Comparison of ENCODE assay signal across 21 cellular contexts in the genomic region with DNA sequence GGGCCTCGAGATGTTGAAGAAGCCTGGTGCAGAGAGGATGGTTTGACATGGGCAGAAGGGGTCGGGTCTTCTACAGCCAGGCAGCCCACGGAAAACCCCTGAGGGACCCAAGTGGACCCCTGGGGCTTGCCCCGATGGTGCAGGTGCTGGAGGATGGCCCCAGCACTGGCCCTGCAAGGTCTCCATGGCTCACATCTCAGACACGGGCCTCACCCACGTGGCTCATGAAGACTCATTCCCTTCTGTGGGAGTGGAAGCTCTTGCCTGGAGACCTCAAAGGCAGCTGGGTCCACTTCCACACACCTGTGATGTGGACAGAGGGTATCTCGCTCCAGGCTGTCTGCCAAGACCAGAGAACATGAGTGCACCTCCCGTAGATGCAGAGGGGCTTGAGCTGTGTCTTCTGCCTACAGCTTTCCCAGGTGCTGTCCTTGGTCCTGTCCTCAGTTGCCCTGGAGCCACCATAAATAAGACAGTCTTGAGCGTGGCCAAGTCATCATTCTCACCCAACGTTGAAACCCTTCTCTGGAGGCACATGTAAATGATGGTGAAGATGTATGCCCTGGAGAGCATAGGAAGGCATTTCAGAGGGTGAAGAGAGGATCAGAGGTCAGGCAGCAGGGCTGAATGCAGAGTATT.
"Had no signal": no experiment of that assay in that cellular context is flagged by ENCODE, and none has a peak within 500 bp of the region (broad histone marks: within the 10 kb centered on the region; RNA-seq: fewer than 3 reads in every experiment).

No MANE protein-coding gene starts in this region.

- H3K27me3 ChIP-seq: adrenal gland, dorsolateral prefrontal cortex, hepatocyte had no signal

- FAIRE-seq: small intestine had no signal

- H3K79me2 ChIP-seq: hepatocyte, parathyroid adenoma had no signal

- H3K4me1 ChIP-seq: adrenal gland, left lung, parathyroid adenoma, suprapubic skin had no signal

- H3K4me3 Mint-ChIP-seq: activated B cell treated with CpG ODN at 0.5 μM for 24 hours; activated CD8-positive, alpha-beta T cell treated with anti-CD3 and anti-CD28 coated beads for 36 hours; activated naive CD4-positive, alpha-beta T cell treated with anti-CD3 and anti-CD28 coated beads, Interleukin-2, amount 50 U/mL, for 24 hours; naive thymus-derived CD4-positive, alpha-beta T cell; stimulated activated naive CD8-positive, alpha-beta T cell treated with anti-CD3 and anti-CD28 coated beads, Interleukin-15, Interleukin-2, amounts not matched to agents 100 ng/mL and 50 ng/mL, for 24 hours had no signal

- DNase-seq: activated B cell treated with CpG ODN at 0.5 μM for 24 hours; activated CD4-positive, alpha-beta T cell treated with anti-CD3 and anti-CD28 coated beads for 48 hours; activated CD8-positive, alpha-beta T cell treated with anti-CD3 and anti-CD28 coated beads for 36 hours; activated effector memory CD4-positive, alpha-beta T cell treated with anti-CD3 and anti-CD28 coated beads, Interleukin-2, amount 50 U/mL, for 16 hours; activated T-cell treated with anti-CD3 and anti-CD28 coated beads, Interleukin-2, amount 50 U/mL, for 48 hours; adrenal gland; dorsolateral prefrontal cortex; erythroblast; islet precursor cell; left lung; mammary epithelial cell; naive thymus-derived CD4-positive, alpha-beta T cell; small intestine; stimulated activated CD4-positive, alpha-beta T cell treated with anti-CD3 and anti-CD28 coated beads, Interleukin-4, amount 100 ng/mL, for 4 hours; stimulated activated CD8-positive, alpha-beta memory T cell treated with anti-CD3 and anti-CD28 coated beads, Interleukin-4, amount 100 ng/mL, for 48 hours; trophoblast cell had no signal

- H2AFZ ChIP-seq: hepatocyte, parathyroid adenoma had no signal

- H3K4me2 ChIP-seq: hepatocyte had no signal

- H3K4me3 ChIP-seq: adrenal gland, dorsolateral prefrontal cortex, hepatocyte, left lung, suprapubic skin had no signal

- H3K9me3 Mint-ChIP-seq: activated B cell treated with CpG ODN at 0.5 μM for 24 hours; activated CD8-positive, alpha-beta T cell treated with anti-CD3 and anti-CD28 coated beads for 36 hours; activated naive CD4-positive, alpha-beta T cell treated with anti-CD3 and anti-CD28 coated beads, Interleukin-2, amount 50 U/mL, for 24 hours; stimulated activated naive CD8-positive, alpha-beta T cell treated with anti-CD3 and anti-CD28 coated beads, Interleukin-15, Interleukin-2, amounts not matched to agents 100 ng/mL and 50 ng/mL, for 24 hours had no signal

- ATAC-seq: activated CD8-positive, alpha-beta T cell treated with anti-CD3 and anti-CD28 coated beads for 36 hours; left lung; naive thymus-derived CD4-positive, alpha-beta T cell had no signal

- H3K27me3 Mint-ChIP-seq: activated naive CD4-positive, alpha-beta T cell treated with anti-CD3 and anti-CD28 coated beads, Interleukin-2, amount 50 U/mL, for 24 hours; stimulated activated naive CD8-positive, alpha-beta T cell treated with anti-CD3 and anti-CD28 coated beads, Interleukin-15, Interleukin-2, amounts not matched to agents 100 ng/mL and 50 ng/mL, for 24 hours had no signal

- H3K27ac ChIP-seq: adrenal gland, dorsolateral prefrontal cortex, hepatocyte, left lung, parathyroid adenoma, suprapubic skin had no signal

- H3K4me1 Mint-ChIP-seq: activated naive CD4-positive, alpha-beta T cell treated with anti-CD3 and anti-CD28 coated beads, Interleukin-2, amount 50 U/mL, for 24 hours; naive thymus-derived CD4-positive, alpha-beta T cell had no signal

- H3K36me3 Mint-ChIP-seq: activated naive CD4-positive, alpha-beta T cell treated with anti-CD3 and anti-CD28 coated beads, Interleukin-2, amount 50 U/mL, for 24 hours; naive thymus-derived CD4-positive, alpha-beta T cell had no signal

- H3K9ac ChIP-seq: parathyroid adenoma had no signal

- H3K9me3 ChIP-seq: adrenal gland, left lung, suprapubic skin had no signal

- H3K27ac Mint-ChIP-seq: activated B cell treated with CpG ODN at 0.5 μM for 24 hours; activated CD8-positive, alpha-beta T cell treated with anti-CD3 and anti-CD28 coated beads for 36 hours; activated naive CD4-positive, alpha-beta T cell treated with anti-CD3 and anti-CD28 coated beads, Interleukin-2, amount 50 U/mL, for 24 hours; naive thymus-derived CD4-positive, alpha-beta T cell; stimulated activated naive CD8-positive, alpha-beta T cell treated with anti-CD3 and anti-CD28 coated beads, Interleukin-15, Interleukin-2, amounts not matched to agents 100 ng/mL and 50 ng/mL, for 24 hours had no signal

- H3K36me3 ChIP-seq: adrenal gland, left lung, suprapubic skin had no signal
